ENCODE assay signal across 9 cellular contexts in genomic region chr1:166133276-166133841, GRCh38. TPM values are rescaled to one million over a fixed set of nuclear protein-coding genes. Genes with fewer than 3 reads are reported as not detected.
DNase-seq lines count a peak whose midpoint lies in the region; ATAC-seq, FAIRE-seq and TF ChIP-seq lines count a peak whose summit lies in the region.
"Had no signal": no experiment of that assay in that cellular context is flagged by ENCODE, and none has a peak within 500 bp of the region (broad histone marks: within the 10 kb centered on the region; RNA-seq: fewer than 3 reads in every experiment).

No MANE protein-coding gene starts in this region.

- POLR2A ChIA-PET in activated CD8-positive, alpha-beta T cell treated with anti-CD3 and anti-CD28 coated beads for 36 hours (lab: Charles Lee), result no interaction called here

- H3K9me3 Mint-ChIP-seq in activated CD8-positive, alpha-beta T cell treated with anti-CD3 and anti-CD28 coated beads for 36 hours, result no peaks in the 10 kb centered on the region

- ATAC-seq in HG02870 (IDR thresholded peaks at IDR 0.05; ENCODE audit: unreplicated experiment), result peak; percentile 4
- ATAC-seq in activated CD8-positive, alpha-beta T cell treated with anti-CD3 and anti-CD28 coated beads for 36 hours, result no peak

- no peaks in the 10 kb centered on the region for H3K27me3 Mint-ChIP-seq in activated CD8-positive, alpha-beta T cell treated with anti-CD3 and anti-CD28 coated beads for 36 hours

- TF ChIP-seq CTCF in D721Med (IDR thresholded peaks at IDR 0.05; ENCODE audit: insufficient read depth, missing control alignments), result peak; percentile 68
- peak; percentile 17 for TF ChIP-seq CTCF in activated CD8-positive, alpha-beta T cell treated with anti-CD3 and anti-CD28 coated beads for 36 hours (IDR thresholded peaks at IDR 0.05)

- intact Hi-C loops in activated CD8-positive, alpha-beta T cell treated with anti-CD3 and anti-CD28 coated beads for 36 hours (cut with micrococcal nuclease), result no loop called here

- no peak for DNase-seq in D721Med (ENCODE audit: insufficient read length, low spot score)
- DNase-seq in activated CD8-positive, alpha-beta T cell treated with anti-CD3 and anti-CD28 coated beads for 36 hours, result peak; percentile 20
- peak; percentile 40 for DNase-seq in kidney tubule cell (ENCODE audit: low spot score)
- no peak for DNase-seq in occipital lobe (lab: John Stamatoyannopoulos, UW)
- DNase-seq in HPDE6-E6E7 (ENCODE audit: extremely low spot score), result no peak
- DNase-seq in HTR-8/SVneo (ENCODE audit: insufficient read length, low spot score), result no peak
- DNase-seq in RPMI8226, result no peak

- peak; percentile 11 for FAIRE-seq in D721Med (lab: Jason Lieb, UNC)
- FAIRE-seq in HTR-8/SVneo (lab: Jason Lieb, UNC), result no peak
- FAIRE-seq: urothelium cell line had no signal

- CTCF ChIA-PET in activated CD8-positive, alpha-beta T cell treated with anti-CD3 and anti-CD28 coated beads for 36 hours (lab: Charles Lee), result interaction anchor here (0.7 to 2.1 kb wide), 2 partner anchors 9 to 346 kb away, joined by 3 to 10 read pairs; no protein-coding TSS in a partner anchor

- H3K27ac Mint-ChIP-seq in activated CD8-positive, alpha-beta T cell treated with anti-CD3 and anti-CD28 coated beads for 36 hours, result no peak overlapping the region

- H3K4me1 Mint-ChIP-seq in activated CD8-positive, alpha-beta T cell treated with anti-CD3 and anti-CD28 coated beads for 36 hours (ENCODE audit: low read depth), result no peaks in the 10 kb centered on the region

- no peak overlapping the region for H3K4me3 Mint-ChIP-seq in activated CD8-positive, alpha-beta T cell treated with anti-CD3 and anti-CD28 coated beads for 36 hours

- H3K36me3 Mint-ChIP-seq in activated CD8-positive, alpha-beta T cell treated with anti-CD3 and anti-CD28 coated beads for 36 hours (ENCODE audit: low read depth), result no peaks in the 10 kb centered on the region

RNA-seq across cellular contexts. Expression of gene FAM78B, which starts 33.4 kb away (rescaled TPM):
- under 1 TPM in 1 of 2 experiments, not detected in 1; 0.20 TPM for total RNA-seq in activated CD8-positive, alpha-beta T cell treated with anti-CD3 and anti-CD28 coated beads for 36 hours
- total RNA-seq in occipital lobe, result 5.1 TPM

Comparison
In these comparisons a context has a peak if more than half of its experiments do, and no peak if none do; other contexts are left out.
1. DNase-seq: peak in activated CD8-positive, alpha-beta T cell treated with anti-CD3 and anti-CD28 coated beads for 36 hours (single experiment) and kidney tubule cell (single experiment); none in D721Med (single experiment), occipital lobe (single experiment), HPDE6-E6E7 (single experiment), HTR-8/SVneo (single experiment) and RPMI8226 (single experiment).